ENCODE assay signal across 27 cellular contexts in genomic region chr5:42587056-42587723, GRCh38.
A peak's percentile ranks its signal among the peaks of the same experiment; 100 is the strongest.
DNase-seq lines count a peak whose midpoint lies in the region; ATAC-seq, FAIRE-seq and TF ChIP-seq lines count a peak whose summit lies in the region.
"Had no signal": no experiment of that assay in that cellular context is flagged by ENCODE, and none has a peak within 500 bp of the region (broad histone marks: within the 10 kb centered on the region; RNA-seq: fewer than 3 reads in every experiment).

No MANE protein-coding gene starts in this region.

- in situ Hi-C loops in HepG2 (cut with HindIII; ENCODE audit: extremely low pct_ligation_motif_present, low pct_unique_long_range_greater_than_20kb) (loop anchor here (25.0 kb wide), 1 partner anchor 725 kb away; the partner anchor contains the start of gene OXCT1), gastrocnemius medialis (cut with MboI; ENCODE audit: low sequenced_read_pairs in 4 of 4) (loop anchor here in 1 of 4 donors (10.0 kb wide), 2 partner anchors 72 to 162 kb away; partner anchors contain the start of gene GHR)

- no TSS peak for BruUV-seq in HepG2 (replicated peaks; lab: Mats Ljungman, UMichigan)

- no peaks in the 10 kb centered on the region for H3K79me2 ChIP-seq in HepG2 (ENCODE audit: insufficient read depth, low read length)

- no peak overlapping the region for H3K4me2 ChIP-seq in HepG2 (ENCODE audit: low read depth, low read length)

- H3K4me1 ChIP-seq in liver (ENCODE audit: control insufficient read depth in 4 of 4, insufficient read depth in 4 of 4, low read length in 3 of 4), result peaks cover 7 to 59% (median 47%) of the 10 kb centered on the region in 4 donors
- no peaks in the 10 kb centered on the region for H3K4me1 ChIP-seq in HepG2 (ENCODE audit: insufficient read depth, low read length)
- H3K4me1 ChIP-seq in right lobe of liver, result peaks cover 0 to 58% (median 15%) of the 10 kb centered on the region in 4 donors
- peaks cover 77 to 82% of the 10 kb centered on the region in 2 donors for H3K4me1 ChIP-seq in gastrocnemius medialis
- H3K4me1 ChIP-seq: BE2C had no signal

- TF ChIP-seq RAD21 in liver (IDR thresholded peaks at IDR 0.05), result peak in 1 of 2 donors; percentile 7
- TF ChIP-seq RAD21 in HepG2 (CRISPR knock-in tag; IDR thresholded peaks at IDR 0.05), result no peak

- TF ChIP-seq POLR2A in HepG2 (IDR thresholded peaks at IDR 0.05; ENCODE audit: insufficient read depth in 1 of 2, low read depth in 2 of 2, low read length in 2 of 2), result no peak
- no peak for TF ChIP-seq POLR2A in right lobe of liver (IDR thresholded peaks at IDR 0.05)
- TF ChIP-seq POLR2A in gastrocnemius medialis (IDR thresholded peaks at IDR 0.05), result no peak

- peak overlapping the region; percentile 39 to 67 for H3K27ac ChIP-seq in liver (ENCODE audit: low read depth in 1 of 2, low read length in 2 of 2)
- no peak overlapping the region for H3K27ac ChIP-seq in HepG2 (ENCODE audit: extremely low read length, insufficient read depth, low read length)
- H3K27ac ChIP-seq in right lobe of liver, result peak overlapping the region in 2 of 3 donors; percentile 56 to 67
- peak overlapping the region; percentile 78 to 84 (median 80) for H3K27ac ChIP-seq in gastrocnemius medialis
- H3K27ac ChIP-seq: lower lobe of right lung, neutrophil, SJCRH30 had no signal

- H3K27me3 ChIP-seq in liver (ENCODE audit: control insufficient read depth in 4 of 4, insufficient read depth in 4 of 4, low read length in 3 of 4), result no peaks in the 10 kb centered on the region
- H3K27me3 ChIP-seq in HepG2 (ENCODE audit: control insufficient read depth in 1 of 2, insufficient read depth in 2 of 2, low read length in 2 of 2), result no peaks in the 10 kb centered on the region
- H3K27me3 ChIP-seq in right lobe of liver, result no peaks in the 10 kb centered on the region
- H3K27me3 ChIP-seq in gastrocnemius medialis, result no peaks in the 10 kb centered on the region
- H3K27me3 ChIP-seq: BE2C, neutrophil, Peyer's patch, SJCRH30 had no signal

- H3K4me3 ChIP-seq in liver (ENCODE audit: low read depth in 1 of 3, low read length in 3 of 3) (no peak overlapping the region), HepG2 (replicated peaks in 1 of 3; ENCODE audit: insufficient read depth in 1 of 3, low read depth in 2 of 3, low read length in 3 of 3) (no peak overlapping the region), right lobe of liver (peak overlapping the region in 1 of 3 donors; percentile 15), gastrocnemius medialis (peak overlapping the region; percentile 3 to 31 (median 10))
- H3K4me3 ChIP-seq: lower lobe of right lung, Peyer's patch, SJCRH30 had no signal

- TF ChIP-seq EP300 in HepG2 (IDR thresholded peaks at IDR 0.05; ENCODE audit: low read depth in 2 of 2, low read length in 2 of 2), result no peak
- TF ChIP-seq EP300 in HepG2 (CRISPR knock-in tag; IDR thresholded peaks at IDR 0.05; ENCODE audit: borderline replicate concordance), result no peak

- H3K36me3 ChIP-seq in liver (ENCODE audit: control insufficient read depth in 4 of 4, insufficient read depth in 3 of 4, low read depth in 1 of 4, low read length in 3 of 4) (peaks cover 0 to 11% (median 0%) of the 10 kb centered on the region in 4 donors), HepG2 (replicated peaks in 1 of 2; ENCODE audit: control insufficient read depth in 1 of 2, insufficient read depth in 2 of 2, low read length in 2 of 2) (no peaks in the 10 kb centered on the region), right lobe of liver (no peaks in the 10 kb centered on the region), gastrocnemius medialis (no peaks in the 10 kb centered on the region)
- H3K36me3 ChIP-seq: BE2C, lower lobe of right lung, neutrophil, Peyer's patch had no signal

- no peak for FAIRE-seq in HepG2 (lab: Jason Lieb, UNC)
- FAIRE-seq: A204.1, G401.6, TTC549 had no signal

- DNase-seq in HepG2 (ENCODE audit: low spot score) (no peak), right lobe of liver (no peak), gastrocnemius medialis (no peak), NCI-H2171 treated with DMSO at 0.1 percent for 48 hours (lab: John Stamatoyannopoulos, UW) (no peak), cerebellar nuclear complex (lab: John Stamatoyannopoulos, UW) (no peak), NCI-H82 (lab: John Stamatoyannopoulos, UW) (no peak)
- DNase-seq: activated CD4-positive, alpha-beta memory T cell treated with anti-CD3 and anti-CD28 coated beads, Interleukin-2, amount 10 ng/mL, durations not matched to agents 7 days and 5 days; activated effector memory CD4-positive, alpha-beta T cell treated with Interleukin-2 at 50 U/mL for 16 hours; activated naive CD8-positive, alpha-beta T cell treated with anti-CD3 and anti-CD28 coated beads for 36 hours; BE2C; GOT3; islet precursor cell; lower lobe of right lung; NCI-H1436; Peyer's patch; retina; stimulated activated naive CD4-positive, alpha-beta T cell treated with Interleukin-2 at 50 U/mL for 16 hours; T-cell; trophoblast cell had no signal

- CTCF ChIA-PET in HepG2 (lab: Yijun Ruan, JAX; ENCODE audit: low intra/inter-chr PET ratio, low total read pairs), result no interaction called here

- TF ChIP-seq CTCF in liver (IDR thresholded peaks at IDR 0.05; ENCODE audit: low read depth, low read length, missing input control) (no peak), HepG2 (CRISPR knock-in tag; IDR thresholded peaks at IDR 0.05) (no peak), right lobe of liver (IDR thresholded peaks at IDR 0.05) (no peak), gastrocnemius medialis (IDR thresholded peaks at IDR 0.05 in 4 of 5, conservative IDR thresholded peaks at IDR 0.05 in 1 of 5) (no peak)

- H3K9me3 ChIP-seq in liver (ENCODE audit: control insufficient read depth in 4 of 4, low read length in 3 of 4), result no peaks in the 10 kb centered on the region
- H3K9me3 ChIP-seq in HepG2 (ENCODE audit: low read length), result no peaks in the 10 kb centered on the region
- H3K9me3 ChIP-seq in right lobe of liver, result no peaks in the 10 kb centered on the region
- H3K9me3 ChIP-seq in gastrocnemius medialis, result no peaks in the 10 kb centered on the region
- H3K9me3 ChIP-seq: BE2C, lower lobe of right lung, neutrophil, Peyer's patch, SJCRH30 had no signal

- WGBS in liver, result 26% methylated on average over 4 of the region's 4 CpGs
- WGBS in HepG2 (ENCODE audit: low lambda C conversion rate), result 11% methylated on average over 4 of the region's 4 CpGs
- 20% methylated on average over 4 of the region's 4 CpGs for WGBS in right lobe of liver (ENCODE audit: insufficient coverage, low coverage, low lambda C conversion rate, missing lambda C conversion rate)

- H3K9ac ChIP-seq in liver (ENCODE audit: low read depth in 1 of 2, low read length in 2 of 2), result peak overlapping the region in 1 of 2 donors; percentile 16
- no peak overlapping the region for H3K9ac ChIP-seq in HepG2 (ENCODE audit: insufficient read depth, low read depth, low read length)

- no peaks in the 10 kb centered on the region for H4K20me1 ChIP-seq in HepG2 (ENCODE audit: insufficient read depth, low read length)

- POLR2A ChIA-PET in HepG2 (lab: Yijun Ruan, JAX), result no interaction called here

- ATAC-seq in HepG2, result no peak
- peak; percentile 22 to 50 (median 39) for ATAC-seq in right lobe of liver
- ATAC-seq in gastrocnemius medialis, result no peak
- no peak for ATAC-seq in HG02981 (IDR thresholded peaks at IDR 0.05; ENCODE audit: unreplicated experiment)
- ATAC-seq: activated CD4-positive, CD25-positive, alpha-beta regulatory T cell treated with anti-CD3 and anti-CD28 coated beads, Interleukin-2, amount 50 U/mL, for 24 hours; lower lobe of right lung; T-cell had no signal

- intact Hi-C loops in HepG2 (cut with micrococcal nuclease; ENCODE audit: unreplicated experiment), result no loop called here
- intact Hi-C loops in right lobe of liver (cut with DNase I), result no loop called here
- intact Hi-C loops in gastrocnemius medialis (cut with DNase I; ENCODE audit: low total_unique reads), result loop anchor here (2.0 to 10.0 kb wide), 2 partner anchors 162 to 682 kb away; partner anchors contain the start of gene RIMOC1

- H2AFZ ChIP-seq in HepG2 (ENCODE audit: low read length), result no peak overlapping the region

TF ChIP-seq in liver, 16 proteins besides CTCF, POLR2A, EP300 and RAD21 (continues in another document):
- TF ChIP-seq TAF1 (conservative IDR thresholded peaks at IDR 0.05) (no peak), NR2F2 (IDR thresholded peaks at IDR 0.05) (no peak), HNF4G (IDR thresholded peaks at IDR 0.05) (no peak), YY1 (IDR thresholded peaks at IDR 0.05) (no peak), MAX (IDR thresholded peaks at IDR 0.05) (no peak), HNF4A (conservative IDR thresholded peaks at IDR 0.05) (no peak)

TF ChIP-seq in HepG2, 621 proteins besides CTCF, POLR2A, EP300 and RAD21:
- TF ChIP-seq IRF2 (CRISPR knock-in tag; IDR thresholded peaks at IDR 0.05) (no peak), ZNF839 (CRISPR knock-in tag; IDR thresholded peaks at IDR 0.05; ENCODE audit: borderline replicate concordance) (no peak)
TF ChIP-seq in HepG2: peak in this region for 0.

Comparison
In these comparisons a context has a peak if more than half of its experiments do, and no peak if none do; other contexts are left out.
1. ATAC-seq: peak in right lobe of liver (4 of 4); none in HepG2 (single experiment), gastrocnemius medialis (0 of 2) and HG02981 (single experiment).
2. H3K4me3 ChIP-seq: peak in gastrocnemius medialis (4 of 4); none in liver (0 of 3) and HepG2 (0 of 3).